ENCODE assay signal across 9 cellular contexts in the genomic region with DNA sequence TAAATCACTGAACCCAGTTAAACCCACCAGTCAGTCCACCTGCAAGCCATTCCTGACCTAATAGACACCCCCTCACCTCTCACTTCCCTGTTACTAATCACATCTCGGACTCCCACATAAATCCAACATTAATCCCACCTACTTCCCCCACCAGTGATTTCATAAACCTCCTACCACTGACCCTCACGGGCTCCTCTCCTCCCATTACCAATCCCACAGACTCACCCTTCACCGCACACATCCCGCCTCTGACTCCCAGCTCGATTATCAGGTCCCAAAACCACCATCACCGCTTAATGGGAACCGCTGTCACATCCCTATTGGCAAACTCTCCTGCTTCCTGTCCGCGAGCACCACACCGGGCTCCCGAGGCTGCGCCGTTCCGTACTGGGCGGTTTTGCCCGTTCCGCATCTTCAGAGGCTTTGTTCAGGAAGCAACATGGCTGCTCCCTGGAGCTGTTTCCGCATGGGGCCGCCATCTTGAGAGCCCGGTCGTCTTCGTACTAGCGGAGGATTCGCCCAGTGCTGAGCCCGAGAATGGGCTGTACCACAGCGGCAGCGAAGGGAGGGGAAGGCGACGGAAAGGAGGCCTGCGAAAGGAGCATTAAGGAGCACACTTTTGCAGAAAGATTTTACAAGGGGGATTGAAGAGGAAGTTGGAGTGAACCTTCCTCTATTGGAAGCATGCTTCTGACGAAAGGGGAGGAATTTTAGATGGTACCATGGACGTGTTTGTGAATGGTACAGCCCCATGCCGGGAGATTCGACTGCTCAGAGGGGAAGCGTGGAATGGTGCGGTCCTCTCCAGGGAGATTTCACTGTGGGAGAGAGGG. TPM values are rescaled to one million over a fixed set of nuclear protein-coding genes. Genes with fewer than 3 reads are reported as not detected.
A peak's percentile ranks its signal among the peaks of the same experiment; 100 is the strongest.
DNase-seq lines count a peak whose midpoint lies in the region; ATAC-seq and TF ChIP-seq lines count a peak whose summit lies in the region.
"Had no signal": no experiment of that assay in that cellular context is flagged by ENCODE, and none has a peak within 500 bp of the region (broad histone marks: within the 10 kb centered on the region; RNA-seq: fewer than 3 reads in every experiment).

A gene (minus strand): TSS at position 502 of the 833 bp plus-strand sequence. CDS start 1,825 bp downstream, outside the sequence.

- peak within 1 kb of the TSS; percentile 74 for H3K27ac ChIP-seq in 22Rv1
- H3K27ac ChIP-seq: BLaER1 treated with 17β-estradiol and CSF1 and Interleukin-3, amounts not matched to agents 10 nM and 100 nM had no signal

- ATAC-seq in GM21786 (IDR thresholded peaks at IDR 0.05; ENCODE audit: unreplicated experiment): peak; percentile 97
- ATAC-seq in esophagus mucosa: peak; percentile 99
- no peak for ATAC-seq in GM18870 (IDR thresholded peaks at IDR 0.05; ENCODE audit: unreplicated experiment)

- peak; percentile 65 for DNase-seq in NCI-H524 treated with DMSO at 0.1 percent for 48 hours (lab: John Stamatoyannopoulos, UW)
- DNase-seq in activated T-cell treated with anti-CD3 and anti-CD28 coated beads, Interleukin-2, amount 50 U/mL, for 48 hours: peak; percentile 64 to 70
- peak; percentile 77 for DNase-seq in middle frontal gyrus (ENCODE audit: extremely low spot score, low spot score)
- DNase-seq in stimulated activated CD8-positive, alpha-beta memory T cell treated with anti-CD3 and anti-CD28 coated beads, Interleukin-15, amount 100 ng/mL, for 24 hours (ENCODE audit: low read depth): peak; percentile 4

- no peak for TF ChIP-seq CTCF in 22Rv1 (IDR thresholded peaks at IDR 0.05)

RNA-seq across cellular contexts. Expression of the gene that starts here (rescaled TPM):
- 3.5 TPM for total RNA-seq in esophagus mucosa

Comparison
In these comparisons a context has a peak if more than half of its experiments do, and no peak if none do; other contexts are left out.
1. DNase-seq: peak in every context shown above with its lines; median percentile 77 in middle frontal gyrus; 67 in activated T-cell treated with anti-CD3 and anti-CD28 coated beads, Interleukin-2, amount 50 U/mL, for 48 hours; 65 in NCI-H524 treated with DMSO at 0.1 percent for 48 hours; 4 in stimulated activated CD8-positive, alpha-beta memory T cell treated with anti-CD3 and anti-CD28 coated beads, Interleukin-15, amount 100 ng/mL, for 24 hours.